ENCODE assay signal across 7 cellular contexts in the genomic region with DNA sequence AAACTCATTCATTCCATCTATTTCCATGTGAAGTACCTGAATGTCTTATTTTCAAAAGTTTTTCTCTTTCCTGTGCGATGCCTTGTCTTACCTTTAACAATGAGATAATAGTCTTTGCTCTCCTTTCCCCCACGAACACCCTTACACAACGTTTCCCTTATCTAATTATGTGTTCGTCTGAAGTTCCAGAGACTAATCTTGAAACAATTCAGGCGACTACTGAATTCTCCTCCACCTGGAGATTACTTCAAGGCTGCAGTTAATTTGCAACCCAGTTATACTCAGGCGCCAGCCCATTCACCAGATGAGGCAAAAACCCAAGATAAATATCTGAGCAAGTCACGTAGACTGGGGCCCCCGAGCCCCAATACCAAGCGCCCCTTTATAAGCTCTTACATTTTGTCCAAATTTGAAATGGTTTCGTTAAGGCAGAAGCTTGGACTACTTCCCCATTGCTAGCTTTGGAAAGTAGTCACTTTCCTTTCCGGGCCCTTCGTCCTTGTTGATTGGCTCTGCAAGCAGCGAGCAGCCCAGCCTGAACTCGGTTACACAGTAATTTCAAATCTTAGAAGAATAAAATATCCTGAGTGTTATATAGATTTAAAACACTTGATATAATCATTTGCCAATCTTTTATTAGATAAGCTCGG. TPM values are rescaled to one million over a fixed set of nuclear protein-coding genes. Genes with fewer than 3 reads are reported as not detected.
DNase-seq lines count a peak whose midpoint lies in the region; ATAC-seq lines count a peak whose summit lies in the region.

No MANE protein-coding gene starts in this region.

- peaks cover 6% of the 10 kb centered on the region for H3K9me3 Mint-ChIP-seq in activated naive CD4-positive, alpha-beta T cell treated with anti-CD3 and anti-CD28 coated beads, Interleukin-2, amount 50 U/mL, for 24 hours

- H3K4me3 Mint-ChIP-seq in activated naive CD4-positive, alpha-beta T cell treated with anti-CD3 and anti-CD28 coated beads, Interleukin-2, amount 50 U/mL, for 24 hours = peak overlapping the region; percentile 99

- peak overlapping the region; percentile 100 for H3K27ac ChIP-seq in right cardiac atrium (ENCODE audit: low read length)
- H3K27ac ChIP-seq in skeletal muscle tissue (ENCODE audit: low read depth, low read length) = peak overlapping the region; percentile 87

- H3K4me1 ChIP-seq in NT2/D1 (ENCODE audit: insufficient read depth, insufficient read length) (no peaks in the 10 kb centered on the region), right cardiac atrium (ENCODE audit: control insufficient read depth, insufficient read depth, low read length) (no peaks in the 10 kb centered on the region), skeletal muscle tissue (ENCODE audit: control insufficient read depth in 3 of 3, insufficient read depth in 3 of 3, low read length in 3 of 3) (peaks cover 0 to 15% (median 5%) of the 10 kb centered on the region in 3 donors)

- peaks cover 1% of the 10 kb centered on the region for H3K36me3 Mint-ChIP-seq in activated naive CD4-positive, alpha-beta T cell treated with anti-CD3 and anti-CD28 coated beads, Interleukin-2, amount 50 U/mL, for 24 hours

- intact Hi-C loops in right cardiac atrium (cut with DNase I) = no loop called here

- DNase-seq in NT2/D1 (ENCODE audit: low read depth, low spot score) = no peak
- peak in 2 of 3 donors; percentile 29 to 41 for DNase-seq in right cardiac atrium
- DNase-seq in NCI-H526 (lab: John Stamatoyannopoulos, UW) = no peak

- H3K27me3 Mint-ChIP-seq in activated naive CD4-positive, alpha-beta T cell treated with anti-CD3 and anti-CD28 coated beads, Interleukin-2, amount 50 U/mL, for 24 hours = no peaks in the 10 kb centered on the region

- WGBS in right cardiac atrium = 24% methylated on average over 15 of the region's 15 CpGs

- H3K9me3 ChIP-seq in NT2/D1 (ENCODE audit: insufficient read depth, low read length) = no peaks in the 10 kb centered on the region
- no peaks in the 10 kb centered on the region for H3K9me3 ChIP-seq in right cardiac atrium (ENCODE audit: control insufficient read depth, low read length)
- no peaks in the 10 kb centered on the region for H3K9me3 ChIP-seq in skeletal muscle tissue (ENCODE audit: control insufficient read depth in 3 of 3, low read length in 3 of 3)

- H3K9ac ChIP-seq in NT2/D1 (ENCODE audit: insufficient read length, low read depth) = peak overlapping the region; percentile 82
- peak overlapping the region; percentile 85 to 92 (median 92) for H3K9ac ChIP-seq in skeletal muscle tissue (ENCODE audit: low read depth in 1 of 3, low read length in 3 of 3)

- H3K4me3 ChIP-seq in NT2/D1 (ENCODE audit: insufficient read length, low read depth) (peak overlapping the region; percentile 69), right cardiac atrium (ENCODE audit: low read length) (peak overlapping the region; percentile 83), skeletal muscle tissue (ENCODE audit: low read length in 3 of 3) (peak overlapping the region; percentile 89 to 99 (median 97))

- H3K36me3 ChIP-seq in NT2/D1 (ENCODE audit: insufficient read depth, insufficient read length, low read length) (no peaks in the 10 kb centered on the region), skeletal muscle tissue (ENCODE audit: control insufficient read depth in 3 of 3, insufficient read depth in 3 of 3, low read length in 3 of 3) (no peaks in the 10 kb centered on the region)

- ATAC-seq in GM18508 (IDR thresholded peaks at IDR 0.05; ENCODE audit: insufficient read depth, unreplicated experiment) (peak; percentile 36), HG02623 (IDR thresholded peaks at IDR 0.05; ENCODE audit: unreplicated experiment) (peak; percentile 28), right cardiac atrium (peak in 1 of 2 donors; percentile 23)

- peaks cover 48% of the 10 kb centered on the region for H3K4me1 Mint-ChIP-seq in activated naive CD4-positive, alpha-beta T cell treated with anti-CD3 and anti-CD28 coated beads, Interleukin-2, amount 50 U/mL, for 24 hours

- no peaks in the 10 kb centered on the region for H3K27me3 ChIP-seq in NT2/D1 (ENCODE audit: insufficient read depth, insufficient read length)
- H3K27me3 ChIP-seq in right cardiac atrium (ENCODE audit: control insufficient read depth, insufficient read depth) = no peaks in the 10 kb centered on the region
- H3K27me3 ChIP-seq in skeletal muscle tissue (ENCODE audit: control insufficient read depth in 3 of 3, insufficient read depth in 3 of 3, low read length in 3 of 3) = no peaks in the 10 kb centered on the region

- peak overlapping the region; percentile 99 for H3K27ac Mint-ChIP-seq in activated naive CD4-positive, alpha-beta T cell treated with anti-CD3 and anti-CD28 coated beads, Interleukin-2, amount 50 U/mL, for 24 hours

RNA-seq across cellular contexts. Expression of gene TPK1, which starts 1.2 kb away (rescaled TPM):
- 1 to 10 TPM; 7.4 to 8.8 (median 7.9) TPM for total RNA-seq in right cardiac atrium
- polyA plus RNA-seq in right cardiac atrium = 5.5 TPM
- total RNA-seq in skeletal muscle tissue = 7.3 TPM

Comparison
In these comparisons a context has a peak if more than half of its experiments do, and no peak if none do; other contexts are left out.
1. DNase-seq: peak in right cardiac atrium (2 of 3); none in NT2/D1 (single experiment) and NCI-H526 (0 of 2).
2. Peak in every context shown above with its lines, with median percentiles within 50 percentile points of each other: H3K4me3 ChIP-seq.